In the genomic region with DNA sequence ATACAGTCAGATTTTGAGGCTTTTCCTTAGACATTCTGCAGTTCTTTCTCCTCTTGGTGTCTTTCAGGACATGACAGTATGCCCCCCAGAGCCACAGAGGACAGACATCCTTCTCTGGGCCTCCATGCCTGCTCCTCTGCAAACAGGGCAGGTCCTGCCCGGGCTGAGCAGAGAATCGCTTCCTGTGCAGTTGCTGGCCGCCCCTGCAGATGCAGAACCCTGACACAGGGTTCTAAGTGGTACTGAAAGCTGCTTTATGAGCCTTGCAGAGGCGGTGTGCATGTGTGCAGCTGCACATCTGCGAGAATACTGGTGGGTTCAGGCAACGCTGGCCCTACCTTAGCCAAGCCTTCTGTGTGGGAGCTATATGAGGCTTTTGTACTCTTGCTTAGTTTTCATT, we compare ENCODE assay signal across 1 cellular context.
TF ChIP-seq lines count a peak whose summit lies in the region.

No MANE protein-coding gene starts in this region.

TF ChIP-seq in A549, 52 proteins besides CTCF, POLR2A, EP300 and RAD21 (continued from another document):
- TF ChIP-seq, protein P1, sequence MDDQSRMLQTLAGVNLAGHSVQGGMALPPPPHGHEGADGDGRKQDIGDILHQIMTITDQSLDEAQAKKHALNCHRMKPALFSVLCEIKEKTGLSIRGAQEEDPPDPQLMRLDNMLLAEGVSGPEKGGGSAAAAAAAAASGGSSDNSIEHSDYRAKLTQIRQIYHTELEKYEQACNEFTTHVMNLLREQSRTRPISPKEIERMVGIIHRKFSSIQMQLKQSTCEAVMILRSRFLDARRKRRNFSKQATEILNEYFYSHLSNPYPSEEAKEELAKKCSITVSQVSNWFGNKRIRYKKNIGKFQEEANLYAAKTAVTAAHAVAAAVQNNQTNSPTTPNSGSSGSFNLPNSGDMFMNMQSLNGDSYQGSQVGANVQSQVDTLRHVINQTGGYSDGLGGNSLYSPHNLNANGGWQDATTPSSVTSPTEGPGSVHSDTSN (IDR thresholded peaks at IDR 0.05) = no peak
- TF ChIP-seq, protein P2, sequence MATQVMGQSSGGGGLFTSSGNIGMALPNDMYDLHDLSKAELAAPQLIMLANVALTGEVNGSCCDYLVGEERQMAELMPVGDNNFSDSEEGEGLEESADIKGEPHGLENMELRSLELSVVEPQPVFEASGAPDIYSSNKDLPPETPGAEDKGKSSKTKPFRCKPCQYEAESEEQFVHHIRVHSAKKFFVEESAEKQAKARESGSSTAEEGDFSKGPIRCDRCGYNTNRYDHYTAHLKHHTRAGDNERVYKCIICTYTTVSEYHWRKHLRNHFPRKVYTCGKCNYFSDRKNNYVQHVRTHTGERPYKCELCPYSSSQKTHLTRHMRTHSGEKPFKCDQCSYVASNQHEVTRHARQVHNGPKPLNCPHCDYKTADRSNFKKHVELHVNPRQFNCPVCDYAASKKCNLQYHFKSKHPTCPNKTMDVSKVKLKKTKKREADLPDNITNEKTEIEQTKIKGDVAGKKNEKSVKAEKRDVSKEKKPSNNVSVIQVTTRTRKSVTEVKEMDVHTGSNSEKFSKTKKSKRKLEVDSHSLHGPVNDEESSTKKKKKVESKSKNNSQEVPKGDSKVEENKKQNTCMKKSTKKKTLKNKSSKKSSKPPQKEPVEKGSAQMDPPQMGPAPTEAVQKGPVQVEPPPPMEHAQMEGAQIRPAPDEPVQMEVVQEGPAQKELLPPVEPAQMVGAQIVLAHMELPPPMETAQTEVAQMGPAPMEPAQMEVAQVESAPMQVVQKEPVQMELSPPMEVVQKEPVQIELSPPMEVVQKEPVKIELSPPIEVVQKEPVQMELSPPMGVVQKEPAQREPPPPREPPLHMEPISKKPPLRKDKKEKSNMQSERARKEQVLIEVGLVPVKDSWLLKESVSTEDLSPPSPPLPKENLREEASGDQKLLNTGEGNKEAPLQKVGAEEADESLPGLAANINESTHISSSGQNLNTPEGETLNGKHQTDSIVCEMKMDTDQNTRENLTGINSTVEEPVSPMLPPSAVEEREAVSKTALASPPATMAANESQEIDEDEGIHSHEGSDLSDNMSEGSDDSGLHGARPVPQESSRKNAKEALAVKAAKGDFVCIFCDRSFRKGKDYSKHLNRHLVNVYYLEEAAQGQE (IDR thresholded peaks at IDR 0.05) = no peak
- TF ChIP-seq TP53 (CRISPR knock-in tag; IDR thresholded peaks at IDR 0.05) = no peak
